Comparison of ENCODE assay signal across 14 cellular contexts in genomic region chr19:13052447-13053232, GRCh38. TPM values are rescaled to one million over a fixed set of nuclear protein-coding genes. Genes with fewer than 3 reads are reported as not detected.
DNase-seq lines count a peak whose midpoint lies in the region; ATAC-seq and TF ChIP-seq lines count a peak whose summit lies in the region.
"Had no signal": no experiment of that assay in that cellular context is flagged by ENCODE, and none has a peak within 500 bp of the region (broad histone marks: within the 10 kb centered on the region; RNA-seq: fewer than 3 reads in every experiment).

No MANE protein-coding gene starts in this region.

- H3K4me3 Mint-ChIP-seq in CD4-positive, alpha-beta memory T cell: no peak overlapping the region
- H3K4me3 Mint-ChIP-seq in activated CD4-positive, alpha-beta memory T cell treated with anti-CD3 and anti-CD28 coated beads, Interleukin-2, amount 10 ng/mL, durations not matched to agents 7 days and 5 days: no peak overlapping the region
- H3K4me3 Mint-ChIP-seq: activated CD8-positive, alpha-beta T cell treated with anti-CD3 and anti-CD28 coated beads, Interleukin-2, amount 10 ng/mL, durations not matched to agents 7 days and 5 days had no signal

- H3K9me3 Mint-ChIP-seq in CD4-positive, alpha-beta memory T cell: no peaks in the 10 kb centered on the region
- no peaks in the 10 kb centered on the region for H3K9me3 Mint-ChIP-seq in activated CD4-positive, alpha-beta memory T cell treated with anti-CD3 and anti-CD28 coated beads, Interleukin-2, amount 10 ng/mL, durations not matched to agents 7 days and 5 days
- H3K9me3 Mint-ChIP-seq: CD8-positive, alpha-beta memory T cell; T-cell had no signal

- TF ChIP-seq CTCF in VCaP (conservative IDR thresholded peaks at IDR 0.05): no peak
- no peak for TF ChIP-seq CTCF in liver (IDR thresholded peaks at IDR 0.05; ENCODE audit: low read depth, low read length, missing input control)

- peaks cover 2 to 10% (median 7%) of the 10 kb centered on the region in 4 donors for H3K4me1 Mint-ChIP-seq in CD4-positive, alpha-beta memory T cell
- H3K4me1 Mint-ChIP-seq in activated CD4-positive, alpha-beta memory T cell treated with anti-CD3 and anti-CD28 coated beads, Interleukin-2, amount 10 ng/mL, durations not matched to agents 7 days and 5 days: peaks cover 2% of the 10 kb centered on the region

- H3K27me3 Mint-ChIP-seq in CD4-positive, alpha-beta memory T cell: peaks cover 1 to 4% of the 10 kb centered on the region in 2 donors
- H3K27me3 Mint-ChIP-seq in activated CD4-positive, alpha-beta memory T cell treated with anti-CD3 and anti-CD28 coated beads, Interleukin-2, amount 10 ng/mL, durations not matched to agents 7 days and 5 days: peaks cover 25% of the 10 kb centered on the region

- H3K27ac ChIP-seq in VCaP: peak overlapping the region; percentile 78
- peak overlapping the region; percentile 53 to 57 for H3K27ac ChIP-seq in liver (ENCODE audit: low read depth in 1 of 2, low read length in 2 of 2)
- peak overlapping the region; percentile 97 for H3K27ac ChIP-seq in subcutaneous abdominal adipose tissue (ENCODE audit: low read depth, low read length)
- H3K27ac ChIP-seq in CD4-positive, alpha-beta memory T cell (ENCODE audit: low read depth, low read length): no peak overlapping the region

- H3K4me3 ChIP-seq in liver (ENCODE audit: low read depth in 1 of 3, low read length in 3 of 3) (no peak overlapping the region), subcutaneous abdominal adipose tissue (ENCODE audit: low read depth in 1 of 5, low read length in 5 of 5) (no peak overlapping the region)
- H3K4me3 ChIP-seq in CD4-positive, alpha-beta memory T cell (ENCODE audit: low read length in 2 of 2): no peak overlapping the region

- H3K36me3 Mint-ChIP-seq in CD4-positive, alpha-beta memory T cell: no peaks in the 10 kb centered on the region
- H3K36me3 Mint-ChIP-seq in activated CD4-positive, alpha-beta memory T cell treated with anti-CD3 and anti-CD28 coated beads, Interleukin-2, amount 10 ng/mL, durations not matched to agents 7 days and 5 days (ENCODE audit: low read depth): no peaks in the 10 kb centered on the region
- H3K36me3 Mint-ChIP-seq: activated naive CD8-positive, alpha-beta T cell; CD8-positive, alpha-beta memory T cell; T-cell had no signal

- ATAC-seq in GM18867 (IDR thresholded peaks at IDR 0.05; ENCODE audit: unreplicated experiment): no peak

- no peak overlapping the region for H3K9ac ChIP-seq in liver (ENCODE audit: low read depth in 1 of 2, low read length in 2 of 2)
- peak overlapping the region in 2 of 5 donors; percentile 46 to 75 for H3K9ac ChIP-seq in subcutaneous abdominal adipose tissue (ENCODE audit: low read length in 5 of 5)

- CTCF ChIA-PET in CD4-positive, alpha-beta memory T cell (lab: Charles Lee; ENCODE audit: partially characterized antibody): interaction anchor here (4.2 kb wide), 1 partner anchor 9 kb away, joined by 24 read pairs; no protein-coding TSS in a partner anchor
- CTCF ChIA-PET in activated CD4-positive, alpha-beta memory T cell treated with anti-CD3 and anti-CD28 coated beads, Interleukin-2, amount 10 ng/mL, durations not matched to agents 7 days and 5 days (lab: Charles Lee): interaction anchor here (3.2 kb wide), 1 partner anchor 9 kb away, joined by 15 read pairs; no protein-coding TSS in a partner anchor

- H3K4me1 ChIP-seq in liver (ENCODE audit: control insufficient read depth in 4 of 4, insufficient read depth in 4 of 4, low read length in 3 of 4) (peaks cover 5 to 58% (median 32%) of the 10 kb centered on the region in 4 donors), subcutaneous abdominal adipose tissue (ENCODE audit: control insufficient read depth in 5 of 5, insufficient read depth in 5 of 5, low read length in 5 of 5) (peaks cover 42 to 85% (median 82%) of the 10 kb centered on the region in 5 donors)
- peaks cover 7% of the 10 kb centered on the region for H3K4me1 ChIP-seq in CD4-positive, alpha-beta memory T cell (ENCODE audit: insufficient read depth, low read length)

- H3K36me3 ChIP-seq in liver (ENCODE audit: control insufficient read depth in 4 of 4, insufficient read depth in 3 of 4, low read depth in 1 of 4, low read length in 3 of 4): no peaks in the 10 kb centered on the region
- peaks cover 0 to 6% (median 2%) of the 10 kb centered on the region in 5 donors for H3K36me3 ChIP-seq in subcutaneous abdominal adipose tissue (ENCODE audit: control insufficient read depth in 5 of 5, insufficient read depth in 5 of 5, low read length in 5 of 5)
- H3K36me3 ChIP-seq in CD4-positive, alpha-beta memory T cell (ENCODE audit: insufficient read depth, low read length): no peaks in the 10 kb centered on the region

- H3K9me3 ChIP-seq in liver (ENCODE audit: control insufficient read depth in 4 of 4, low read length in 3 of 4) (no peaks in the 10 kb centered on the region), subcutaneous abdominal adipose tissue (ENCODE audit: control insufficient read depth in 5 of 5, low read length in 5 of 5) (no peaks in the 10 kb centered on the region)
- H3K9me3 ChIP-seq in CD4-positive, alpha-beta memory T cell (ENCODE audit: control insufficient read depth in 1 of 2, low read length in 2 of 2): no peaks in the 10 kb centered on the region

- POLR2A ChIA-PET in CD4-positive, alpha-beta memory T cell (lab: Charles Lee; ENCODE audit: partially characterized antibody): no interaction called here
- POLR2A ChIA-PET in activated CD4-positive, alpha-beta memory T cell treated with anti-CD3 and anti-CD28 coated beads, Interleukin-2, amount 10 ng/mL, durations not matched to agents 7 days and 5 days (lab: Charles Lee): no interaction called here

- intact Hi-C loops in CD4-positive, alpha-beta memory T cell (cut with micrococcal nuclease): no loop called here

- peak; percentile 40 for DNase-seq in EH (ENCODE audit: low read depth)
- DNase-seq in CD4-positive, alpha-beta memory T cell: no peak
- DNase-seq in AG20443 (ENCODE audit: low spot score): no peak
- DNase-seq in activated CD4-positive, alpha-beta memory T cell treated with anti-CD3 and anti-CD28 coated beads, Interleukin-2, amount 10 ng/mL, durations not matched to agents 7 days and 5 days: no peak
- DNase-seq: activated CD8-positive, alpha-beta T cell treated with anti-CD3 and anti-CD28 coated beads, Interleukin-2, amount 10 ng/mL, durations not matched to agents 7 days and 5 days; CD8-positive, alpha-beta memory T cell; effector CD4-positive, alpha-beta T cell had no signal

- no peak for TF ChIP-seq RAD21 in liver (IDR thresholded peaks at IDR 0.05)

- H3K27me3 ChIP-seq in liver (ENCODE audit: control insufficient read depth in 4 of 4, insufficient read depth in 4 of 4, low read length in 3 of 4): no peaks in the 10 kb centered on the region
- no peaks in the 10 kb centered on the region for H3K27me3 ChIP-seq in subcutaneous abdominal adipose tissue (ENCODE audit: control insufficient read depth in 5 of 5, insufficient read depth in 4 of 5, low read length in 5 of 5)
- no peaks in the 10 kb centered on the region for H3K27me3 ChIP-seq in CD4-positive, alpha-beta memory T cell (ENCODE audit: insufficient read depth, low read length)

- no peak overlapping the region for H3K27ac Mint-ChIP-seq in CD4-positive, alpha-beta memory T cell
- no peak overlapping the region for H3K27ac Mint-ChIP-seq in activated CD4-positive, alpha-beta memory T cell treated with anti-CD3 and anti-CD28 coated beads, Interleukin-2, amount 10 ng/mL, durations not matched to agents 7 days and 5 days
- H3K27ac Mint-ChIP-seq: activated CD8-positive, alpha-beta T cell treated with anti-CD3 and anti-CD28 coated beads, Interleukin-2, amount 10 ng/mL, durations not matched to agents 7 days and 5 days; activated naive CD8-positive, alpha-beta T cell; T-cell had no signal

- WGBS in liver: 82% methylated on average over 12 of the region's 12 CpGs

TF ChIP-seq in liver, 16 proteins besides CTCF, POLR2A, EP300 and RAD21:
- TF ChIP-seq NR2F2 (IDR thresholded peaks at IDR 0.05): no peak
- TF ChIP-seq, protein P1, sequence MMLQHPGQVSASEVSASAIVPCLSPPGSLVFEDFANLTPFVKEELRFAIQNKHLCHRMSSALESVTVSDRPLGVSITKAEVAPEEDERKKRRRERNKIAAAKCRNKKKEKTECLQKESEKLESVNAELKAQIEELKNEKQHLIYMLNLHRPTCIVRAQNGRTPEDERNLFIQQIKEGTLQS (IDR thresholded peaks at IDR 0.05): no peak
- TF ChIP-seq YY1 (IDR thresholded peaks at IDR 0.05): no peak
- TF ChIP-seq HNF4G (IDR thresholded peaks at IDR 0.05): no peak
- no peak for TF ChIP-seq FOXA2 (IDR thresholded peaks at IDR 0.05)
- no peak for TF ChIP-seq RXRA (IDR thresholded peaks at IDR 0.05)
TF ChIP-seq in liver: peak in this region for 0.

RNA-seq across cellular contexts. Expression of gene LYL1, which starts 50.0 kb away (rescaled TPM):
- 10 to 100 TPM in 1 of 2 donors, 1 to 10 TPM in 1; 2.0 to 69.7 TPM for total RNA-seq in liver
- polyA plus RNA-seq in liver: 1 to 10 TPM in 1 of 2 donors, under 1 TPM in 1; 0.35 to 2.6 TPM
- total RNA-seq in CD4-positive, alpha-beta memory T cell: 10 to 100 TPM; 16.1 to 16.9 TPM
- polyA plus RNA-seq in CD4-positive, alpha-beta memory T cell: 1 to 10 TPM; 2.3 to 9.4 TPM
- 1 to 10 TPM; 5.7 to 6.2 TPM for total RNA-seq in activated CD4-positive, alpha-beta memory T cell treated with anti-CD3 and anti-CD28 coated beads, Interleukin-2, amount 10 ng/mL, durations not matched to agents 7 days and 5 days
- total RNA-seq: HT1080 had no signal

RNA-seq across cellular contexts. Expression of gene NFIX, which starts 57.4 kb away (rescaled TPM):
- total RNA-seq in liver: 10 to 100 TPM; 10.3 to 18.4 TPM
- polyA plus RNA-seq in liver: 10 to 100 TPM in 1 of 2 donors, 1 to 10 TPM in 1; 3.3 to 14.8 TPM
- 1 to 10 TPM; 4.0 to 5.4 TPM for total RNA-seq in CD4-positive, alpha-beta memory T cell
- under 1 TPM in 1 of 2 donors, not detected in 1; 0.09 TPM for polyA plus RNA-seq in CD4-positive, alpha-beta memory T cell
- total RNA-seq in activated CD4-positive, alpha-beta memory T cell treated with anti-CD3 and anti-CD28 coated beads, Interleukin-2, amount 10 ng/mL, durations not matched to agents 7 days and 5 days: under 1 TPM in 1 of 2 experiments, not detected in 1; 0.05 TPM

Comparison
In these comparisons a context has a peak if more than half of its experiments do, and no peak if none do; other contexts are left out.
1. RNA of gene NFIX, which starts 57.4 kb away (total RNA-seq): 10.3 to 18.4 TPM in liver and 4.0 to 5.4 TPM in CD4-positive, alpha-beta memory T cell; 0.05 TPM in activated CD4-positive, alpha-beta memory T cell treated with anti-CD3 and anti-CD28 coated beads, Interleukin-2, amount 10 ng/mL, durations not matched to agents 7 days and 5 days; every median in the first group is over 4 times any median in the second.